In the genomic region with DNA sequence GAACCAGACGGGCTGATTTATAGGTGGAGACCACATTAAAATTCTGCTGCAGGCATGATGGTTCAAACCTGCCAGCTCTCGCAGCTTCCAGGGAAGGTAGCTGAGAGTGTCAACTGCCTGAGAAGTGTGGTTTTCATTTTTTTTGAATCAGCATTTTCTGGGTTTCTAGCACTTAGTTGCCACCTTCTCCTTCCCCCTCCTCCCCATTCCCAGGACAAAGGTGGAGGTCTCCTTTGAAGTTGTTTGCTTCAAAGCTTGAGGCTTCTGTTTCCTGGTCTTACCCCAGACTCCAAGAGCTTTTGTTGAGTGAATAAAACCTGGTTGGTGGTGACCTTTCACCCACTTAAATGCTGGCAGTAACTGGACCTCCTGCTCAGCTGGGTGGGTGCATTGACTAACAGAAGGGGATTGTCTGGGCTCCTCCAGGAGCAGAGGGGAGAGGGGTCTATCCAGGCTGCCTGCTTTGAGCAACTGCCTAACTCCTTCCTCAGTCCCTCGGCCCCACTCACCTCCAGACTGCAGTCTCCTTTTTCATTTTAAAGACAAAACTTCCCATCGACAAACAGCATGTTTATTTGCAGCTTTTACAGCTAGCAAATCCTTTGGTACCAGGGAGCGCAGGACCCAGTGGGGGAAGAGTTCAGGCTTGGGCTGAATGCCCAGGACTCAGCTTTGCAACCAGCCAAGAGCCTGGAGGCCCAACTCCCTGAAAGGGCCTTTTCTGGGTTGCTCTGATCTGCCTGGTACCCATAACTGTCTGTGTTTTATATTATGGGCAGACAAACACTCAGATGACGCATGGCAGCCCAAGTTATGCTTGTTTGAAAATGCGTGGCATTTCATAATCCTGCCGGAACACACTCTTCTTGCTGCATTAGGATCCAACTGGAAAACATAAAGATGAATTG, we compare ENCODE assay signal across 8 cellular contexts. TPM values are rescaled to one million over a fixed set of nuclear protein-coding genes. Genes with fewer than 3 reads are reported as not detected.
DNase-seq lines count a peak whose midpoint lies in the region; ATAC-seq, FAIRE-seq and TF ChIP-seq lines count a peak whose summit lies in the region.

No MANE protein-coding gene starts in this region.

- peak overlapping the region; percentile 96 for H3K4me3 Mint-ChIP-seq in neural progenitor cell

- DNase-seq in AG09319 (ENCODE audit: extremely low read depth, low read depth) (peak; percentile 73), SJSA1 (ENCODE audit: low read depth in 1 of 2, low spot score in 2 of 2) (peak in 1 of 2 experiments; percentile 65), fibroblast of villous mesenchyme (ENCODE audit: low read depth) (peak; percentile 98), neural progenitor cell (ENCODE audit: low spot score) (peak; percentile 42), D721Med (ENCODE audit: insufficient read length, low spot score) (no peak)

- H3K4me3 ChIP-seq in SJSA1 (peak overlapping the region; percentile 1; the same call in 1 of the 2 replicates), fibroblast of villous mesenchyme (ENCODE audit: low read depth, low read length) (peak overlapping the region; percentile 94), neural progenitor cell (no peak overlapping the region)

- TF ChIP-seq CTCF in AG09319 (IDR thresholded peaks at IDR 0.05; ENCODE audit: low read depth, low read length) (no peak), fibroblast of villous mesenchyme (IDR thresholded peaks at IDR 0.05; ENCODE audit: insufficient read depth, low read depth, low read length) (no peak), neural progenitor cell (IDR thresholded peaks at IDR 0.05) (no peak), D721Med (IDR thresholded peaks at IDR 0.05; ENCODE audit: insufficient read depth, missing control alignments) (no peak)

- peaks cover 28% of the 10 kb centered on the region for H3K36me3 ChIP-seq in SJSA1
- H3K36me3 ChIP-seq in neural progenitor cell, result no peaks in the 10 kb centered on the region

- H3K79me2 ChIP-seq in neural progenitor cell (ENCODE audit: low read depth), result no peaks in the 10 kb centered on the region

- FAIRE-seq in D721Med (lab: Jason Lieb, UNC), result no peak

- H3K4me1 Mint-ChIP-seq in neural progenitor cell, result peaks cover 34% of the 10 kb centered on the region

- H3K4me2 ChIP-seq in neural progenitor cell, result peak overlapping the region; percentile 10

- H3K27me3 ChIP-seq in SJSA1 (replicated peaks), result peaks cover 6% of the 10 kb centered on the region; the same call in 1 of the 2 replicates
- H3K27me3 ChIP-seq in neural progenitor cell, result peaks cover 88% of the 10 kb centered on the region

- H3K27ac ChIP-seq in SJSA1, result 0 out of 2 replicates have a peak overlapping the region, but pooled peaks have one; percentile 1
- no peak overlapping the region for H3K27ac ChIP-seq in neural progenitor cell

- H3K9ac ChIP-seq in neural progenitor cell, result no peak overlapping the region

- ATAC-seq in HG03108 (IDR thresholded peaks at IDR 0.05; ENCODE audit: unreplicated experiment) (no peak), GM21619 (IDR thresholded peaks at IDR 0.05; ENCODE audit: unreplicated experiment) (no peak), GM18505 (IDR thresholded peaks at IDR 0.05; ENCODE audit: unreplicated experiment) (no peak)

- no peak for TF ChIP-seq POLR2A in GM18505 (IDR thresholded peaks at IDR 0.05; ENCODE audit: borderline replicate concordance, extremely low read depth, insufficient read depth, insufficient read length)

- peaks cover 31% of the 10 kb centered on the region for H4K20me1 ChIP-seq in neural progenitor cell (ENCODE audit: low read depth)

- H3F3A ChIP-seq in neural progenitor cell (ENCODE audit: low read depth), result peaks cover 12% of the 10 kb centered on the region

- peaks cover 38% of the 10 kb centered on the region for H3K4me1 ChIP-seq in SJSA1 (replicated peaks)
- H3K4me1 ChIP-seq in neural progenitor cell, result peaks cover 35% of the 10 kb centered on the region

- peaks cover 2% of the 10 kb centered on the region for H3K9me3 Mint-ChIP-seq in neural progenitor cell

- H3K36me3 Mint-ChIP-seq in neural progenitor cell, result peaks cover 4% of the 10 kb centered on the region

- no peaks in the 10 kb centered on the region for H3K9me3 ChIP-seq in SJSA1 (replicated peaks)
- no peaks in the 10 kb centered on the region for H3K9me3 ChIP-seq in neural progenitor cell (ENCODE audit: low read depth)

- peaks cover 12% of the 10 kb centered on the region for H3K27me3 Mint-ChIP-seq in neural progenitor cell (ENCODE audit: insufficient read depth, low read depth)

- H3K27ac Mint-ChIP-seq in neural progenitor cell, result peak overlapping the region; percentile 9

- no peak overlapping the region for H2AFZ ChIP-seq in neural progenitor cell (replicated peaks)

RNA-seq across cellular contexts. Expression of a gene that starts 3.6 kb away (rescaled TPM):
- total RNA-seq in SJSA1 (2014; rRNA removed; shearing (Covaris generic)), result 399 and 453 TPM in 2 replicates
- total RNA-seq in fibroblast of villous mesenchyme (142 and 195 TPM in 2 replicates), neural progenitor cell (ENCODE audit: low replicate concordance) (16.1 and 28.7 TPM in 2 replicates)
